27 cellular contexts compared by ENCODE assay signal in genomic region chr6:169491482-169491881, GRCh38.
"Had no signal": no experiment of that assay in that cellular context is flagged by ENCODE, and none has a peak within 500 bp of the region (broad histone marks: within the 10 kb centered on the region; RNA-seq: fewer than 3 reads in every experiment).

No MANE protein-coding gene starts in this region.

- H2AFZ ChIP-seq: parathyroid adenoma had no signal

- H3K79me2 ChIP-seq: parathyroid adenoma had no signal

- H3K27ac ChIP-seq: neutrophil, ovary, parathyroid adenoma, psoas muscle, right lobe of liver, sigmoid colon, spleen, thyroid gland, upper lobe of left lung had no signal

- H3K9me3 ChIP-seq: neutrophil, ovary, psoas muscle, sigmoid colon, thyroid gland, upper lobe of left lung, vagina had no signal

- H3K4me1 ChIP-seq: parathyroid adenoma, psoas muscle, right lobe of liver, thyroid gland had no signal

- H3K27me3 ChIP-seq: neutrophil, ovary, right lobe of liver, sigmoid colon, spleen, thyroid gland, tibial nerve, upper lobe of left lung, vagina had no signal

- H3K9ac ChIP-seq: parathyroid adenoma had no signal

- H3K4me3 ChIP-seq: ovary, psoas muscle, right lobe of liver, sigmoid colon, spleen, thoracic aorta, thyroid gland, tibial nerve, upper lobe of left lung, vagina had no signal

- H3K36me3 ChIP-seq: neutrophil, ovary, right lobe of liver, sigmoid colon, spleen, thoracic aorta, thyroid gland, tibial nerve, upper lobe of left lung, vagina had no signal

- DNase-seq: naive thymus-derived CD8-positive, alpha-beta T cell; nephron progenitor cell; nucleus accumbens; ovary; posterior cingulate gyrus; psoas muscle; right lobe of liver; sigmoid colon; small intestine; spleen; stimulated activated CD4-positive, alpha-beta T cell treated with anti-CD3 and anti-CD28 coated beads, Interleukin-12 subunit alpha, Interleukin-12 subunit beta, amount 100 ng/mL, for 4 hours; stimulated activated CD4-positive, alpha-beta T cell treated with anti-CD3 and anti-CD28 coated beads, Interleukin-1b, Interleukin-23, amount 100 ng/mL, for 48 hours; stimulated activated CD4-positive, alpha-beta T cell treated with anti-CD3 and anti-CD28 coated beads, Interleukin-4, amount 100 ng/mL, for 1 hour; stimulated activated CD4-positive, alpha-beta T cell treated with anti-CD3 and anti-CD28 coated beads, Interleukin-4, amount 100 ng/mL, for 4 hours; stimulated activated CD8-positive, alpha-beta memory T cell treated with anti-CD3 and anti-CD28 coated beads, Interleukin-4, amount 100 ng/mL, for 48 hours; stimulated activated naive CD4-positive, alpha-beta T cell; stimulated activated naive CD8-positive, alpha-beta T cell treated with anti-CD3 and anti-CD28 coated beads, Interleukin-15, amount 100 ng/mL, for 72 hours; stimulated activated naive CD8-positive, alpha-beta T cell treated with anti-CD3 and anti-CD28 coated beads, Interleukin-15, Interleukin-2, amounts not matched to agents 100 U/mL and 50 U/mL, for 24 hours; substantia nigra; thyroid gland; trophoblast cell; upper lobe of left lung had no signal
